In the genomic region with DNA sequence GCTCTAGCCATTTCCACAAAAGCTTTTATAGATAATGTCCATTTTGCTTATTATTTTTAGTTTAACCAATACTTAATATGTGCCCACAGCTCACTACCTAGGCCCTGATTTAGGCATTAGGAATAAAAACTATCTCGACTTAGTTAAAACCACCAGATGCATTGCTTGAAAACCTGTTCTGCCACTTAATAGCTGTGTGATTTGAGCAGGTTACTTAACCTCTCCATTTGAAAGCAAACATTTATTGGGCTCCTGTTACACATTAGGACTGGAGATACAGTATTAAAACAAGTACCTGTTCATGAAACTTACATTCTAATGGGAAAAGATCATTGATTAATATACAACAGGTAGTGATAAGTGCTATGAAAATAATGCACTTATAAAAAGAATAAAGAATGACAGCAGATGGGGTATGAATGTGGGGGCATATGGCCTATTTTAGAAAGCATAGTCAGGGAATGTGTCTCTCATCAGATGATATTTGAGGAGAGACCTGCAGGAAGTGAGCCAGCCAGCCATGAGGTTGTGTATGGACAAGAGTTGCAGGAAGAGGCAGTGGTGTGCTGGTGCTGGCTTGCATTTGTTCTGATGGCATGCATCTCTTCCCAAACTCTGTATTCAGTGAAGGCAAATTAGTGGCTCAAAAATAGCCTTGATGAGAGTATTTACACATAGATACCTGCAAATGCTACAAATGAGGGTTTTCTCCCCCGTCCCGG, we compare ENCODE assay signal across 1 cellular context.
TF ChIP-seq lines count a peak whose summit lies in the region.

No MANE protein-coding gene starts in this region.

TF ChIP-seq in GM23338, 12 proteins besides CTCF, POLR2A, EP300 and RAD21:
- TF ChIP-seq CREB1 (CRISPR knock-in tag; IDR thresholded peaks at IDR 0.05; ENCODE audit: low read depth) = no peak
- no peak for TF ChIP-seq ZNF331 (CRISPR knock-in tag; IDR thresholded peaks at IDR 0.05; ENCODE audit: low read depth)
- TF ChIP-seq STAT1 (IDR thresholded peaks at IDR 0.05; ENCODE audit: unreplicated experiment) = no peak
- TF ChIP-seq EZH2phosphoT487 (IDR thresholded peaks at IDR 0.05; ENCODE audit: unreplicated experiment) = no peak
- TF ChIP-seq, protein P1, sequence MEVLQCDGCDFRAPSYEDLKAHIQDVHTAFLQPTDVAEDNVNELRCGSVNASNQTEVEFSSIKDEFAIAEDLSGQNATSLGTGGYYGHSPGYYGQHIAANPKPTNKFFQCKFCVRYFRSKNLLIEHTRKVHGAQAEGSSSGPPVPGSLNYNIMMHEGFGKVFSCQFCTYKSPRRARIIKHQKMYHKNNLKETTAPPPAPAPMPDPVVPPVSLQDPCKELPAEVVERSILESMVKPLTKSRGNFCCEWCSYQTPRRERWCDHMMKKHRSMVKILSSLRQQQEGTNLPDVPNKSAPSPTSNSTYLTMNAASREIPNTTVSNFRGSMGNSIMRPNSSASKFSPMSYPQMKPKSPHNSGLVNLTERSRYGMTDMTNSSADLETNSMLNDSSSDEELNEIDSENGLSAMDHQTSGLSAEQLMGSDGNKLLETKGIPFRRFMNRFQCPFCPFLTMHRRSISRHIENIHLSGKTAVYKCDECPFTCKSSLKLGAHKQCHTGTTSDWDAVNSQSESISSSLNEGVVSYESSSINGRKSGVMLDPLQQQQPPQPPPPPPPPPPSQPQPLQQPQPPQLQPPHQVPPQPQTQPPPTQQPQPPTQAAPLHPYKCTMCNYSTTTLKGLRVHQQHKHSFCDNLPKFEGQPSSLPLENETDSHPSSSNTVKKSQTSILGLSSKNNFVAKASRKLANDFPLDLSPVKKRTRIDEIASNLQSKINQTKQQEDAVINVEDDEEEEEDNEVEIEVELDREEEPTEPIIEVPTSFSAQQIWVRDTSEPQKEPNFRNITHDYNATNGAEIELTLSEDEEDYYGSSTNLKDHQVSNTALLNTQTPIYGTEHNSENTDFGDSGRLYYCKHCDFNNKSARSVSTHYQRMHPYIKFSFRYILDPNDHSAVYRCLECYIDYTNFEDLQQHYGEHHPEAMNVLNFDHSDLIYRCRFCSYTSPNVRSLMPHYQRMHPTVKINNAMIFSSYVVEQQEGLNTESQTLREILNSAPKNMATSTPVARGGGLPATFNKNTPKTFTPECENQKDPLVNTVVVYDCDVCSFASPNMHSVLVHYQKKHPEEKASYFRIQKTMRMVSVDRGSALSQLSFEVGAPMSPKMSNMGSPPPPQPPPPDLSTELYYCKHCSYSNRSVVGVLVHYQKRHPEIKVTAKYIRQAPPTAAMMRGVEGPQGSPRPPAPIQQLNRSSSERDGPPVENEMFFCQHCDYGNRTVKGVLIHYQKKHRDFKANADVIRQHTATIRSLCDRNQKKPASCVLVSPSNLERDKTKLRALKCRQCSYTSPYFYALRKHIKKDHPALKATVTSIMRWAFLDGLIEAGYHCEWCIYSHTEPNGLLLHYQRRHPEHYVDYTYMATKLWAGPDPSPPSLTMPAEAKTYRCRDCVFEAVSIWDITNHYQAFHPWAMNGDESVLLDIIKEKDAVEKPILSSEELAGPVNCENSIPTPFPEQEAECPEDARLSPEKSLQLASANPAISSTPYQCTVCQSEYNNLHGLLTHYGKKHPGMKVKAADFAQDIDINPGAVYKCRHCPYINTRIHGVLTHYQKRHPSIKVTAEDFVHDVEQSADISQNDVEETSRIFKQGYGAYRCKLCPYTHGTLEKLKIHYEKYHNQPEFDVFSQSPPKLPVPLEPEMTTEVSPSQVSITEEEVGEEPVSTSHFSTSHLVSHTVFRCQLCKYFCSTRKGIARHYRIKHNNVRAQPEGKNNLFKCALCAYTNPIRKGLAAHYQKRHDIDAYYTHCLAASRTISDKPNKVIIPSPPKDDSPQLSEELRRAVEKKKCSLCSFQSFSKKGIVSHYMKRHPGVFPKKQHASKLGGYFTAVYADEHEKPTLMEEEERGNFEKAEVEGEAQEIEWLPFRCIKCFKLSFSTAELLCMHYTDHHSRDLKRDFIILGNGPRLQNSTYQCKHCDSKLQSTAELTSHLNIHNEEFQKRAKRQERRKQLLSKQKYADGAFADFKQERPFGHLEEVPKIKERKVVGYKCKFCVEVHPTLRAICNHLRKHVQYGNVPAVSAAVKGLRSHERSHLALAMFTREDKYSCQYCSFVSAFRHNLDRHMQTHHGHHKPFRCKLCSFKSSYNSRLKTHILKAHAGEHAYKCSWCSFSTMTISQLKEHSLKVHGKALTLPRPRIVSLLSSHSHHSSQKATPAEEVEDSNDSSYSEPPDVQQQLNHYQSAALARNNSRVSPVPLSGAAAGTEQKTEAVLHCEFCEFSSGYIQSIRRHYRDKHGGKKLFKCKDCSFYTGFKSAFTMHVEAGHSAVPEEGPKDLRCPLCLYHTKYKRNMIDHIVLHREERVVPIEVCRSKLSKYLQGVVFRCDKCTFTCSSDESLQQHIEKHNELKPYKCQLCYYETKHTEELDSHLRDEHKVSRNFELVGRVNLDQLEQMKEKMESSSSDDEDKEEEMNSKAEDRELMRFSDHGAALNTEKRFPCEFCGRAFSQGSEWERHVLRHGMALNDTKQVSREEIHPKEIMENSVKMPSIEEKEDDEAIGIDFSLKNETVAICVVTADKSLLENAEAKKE (CRISPR knock-in tag; IDR thresholded peaks at IDR 0.05) = no peak
- TF ChIP-seq, protein P2, sequence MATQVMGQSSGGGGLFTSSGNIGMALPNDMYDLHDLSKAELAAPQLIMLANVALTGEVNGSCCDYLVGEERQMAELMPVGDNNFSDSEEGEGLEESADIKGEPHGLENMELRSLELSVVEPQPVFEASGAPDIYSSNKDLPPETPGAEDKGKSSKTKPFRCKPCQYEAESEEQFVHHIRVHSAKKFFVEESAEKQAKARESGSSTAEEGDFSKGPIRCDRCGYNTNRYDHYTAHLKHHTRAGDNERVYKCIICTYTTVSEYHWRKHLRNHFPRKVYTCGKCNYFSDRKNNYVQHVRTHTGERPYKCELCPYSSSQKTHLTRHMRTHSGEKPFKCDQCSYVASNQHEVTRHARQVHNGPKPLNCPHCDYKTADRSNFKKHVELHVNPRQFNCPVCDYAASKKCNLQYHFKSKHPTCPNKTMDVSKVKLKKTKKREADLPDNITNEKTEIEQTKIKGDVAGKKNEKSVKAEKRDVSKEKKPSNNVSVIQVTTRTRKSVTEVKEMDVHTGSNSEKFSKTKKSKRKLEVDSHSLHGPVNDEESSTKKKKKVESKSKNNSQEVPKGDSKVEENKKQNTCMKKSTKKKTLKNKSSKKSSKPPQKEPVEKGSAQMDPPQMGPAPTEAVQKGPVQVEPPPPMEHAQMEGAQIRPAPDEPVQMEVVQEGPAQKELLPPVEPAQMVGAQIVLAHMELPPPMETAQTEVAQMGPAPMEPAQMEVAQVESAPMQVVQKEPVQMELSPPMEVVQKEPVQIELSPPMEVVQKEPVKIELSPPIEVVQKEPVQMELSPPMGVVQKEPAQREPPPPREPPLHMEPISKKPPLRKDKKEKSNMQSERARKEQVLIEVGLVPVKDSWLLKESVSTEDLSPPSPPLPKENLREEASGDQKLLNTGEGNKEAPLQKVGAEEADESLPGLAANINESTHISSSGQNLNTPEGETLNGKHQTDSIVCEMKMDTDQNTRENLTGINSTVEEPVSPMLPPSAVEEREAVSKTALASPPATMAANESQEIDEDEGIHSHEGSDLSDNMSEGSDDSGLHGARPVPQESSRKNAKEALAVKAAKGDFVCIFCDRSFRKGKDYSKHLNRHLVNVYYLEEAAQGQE (IDR thresholded peaks at IDR 0.05; ENCODE audit: unreplicated experiment) = no peak
- no peak for TF ChIP-seq EZH2 (IDR thresholded peaks at IDR 0.05; ENCODE audit: low read depth, unreplicated experiment)
- no peak for TF ChIP-seq ZNF114 (CRISPR knock-in tag; IDR thresholded peaks at IDR 0.05)
- TF ChIP-seq JUNB (IDR thresholded peaks at IDR 0.05; ENCODE audit: unreplicated experiment) = no peak
- TF ChIP-seq ETS1 (IDR thresholded peaks at IDR 0.05) = no peak
- no peak for TF ChIP-seq NANOG (IDR thresholded peaks at IDR 0.05; ENCODE audit: borderline replicate concordance)
- TF ChIP-seq POLR2AphosphoS5 (IDR thresholded peaks at IDR 0.05; ENCODE audit: low read depth) = no peak
